16 cellular contexts compared by ENCODE assay signal in genomic region chr7:128742206-128742605, GRCh38. TPM values are rescaled to one million over a fixed set of nuclear protein-coding genes. Genes with fewer than 3 reads are reported as not detected.
DNase-seq lines count a peak whose midpoint lies in the region; ATAC-seq and TF ChIP-seq lines count a peak whose summit lies in the region.
"Had no signal": no experiment of that assay in that cellular context is flagged by ENCODE, and none has a peak within 500 bp of the region (broad histone marks: within the 10 kb centered on the region; RNA-seq: fewer than 3 reads in every experiment).

No MANE protein-coding gene starts in this region.

- POLR2A ChIA-PET in AG04449 (lab: Yijun Ruan, JAX), result interaction anchor here (5.1 to 6.2 kb wide), 2 partner anchors 13 to 90 kb away, joined by 39 to 74 read pairs; no protein-coding TSS in a partner anchor
- POLR2A ChIA-PET in activated CD4-positive, alpha-beta memory T cell treated with anti-CD3 and anti-CD28 coated beads for 36 hours (lab: Charles Lee), result no interaction called here

- no peaks in the 10 kb centered on the region for H3K79me1 ChIP-seq in mesenchymal stem cell (replicated peaks; ENCODE audit: low read length, poor library complexity, severe bottlenecking)

- H3K4me3 ChIP-seq in AG04449 (ENCODE audit: low read depth, low read length) (peak overlapping the region; percentile 20), brain microvascular endothelial cell (ENCODE audit: low read depth, low read length) (peak overlapping the region; percentile 98), mesenchymal stem cell (ENCODE audit: insufficient read depth in 1 of 2, low read depth in 1 of 2, low read length in 2 of 2) (peak overlapping the region in 1 of 2 experiments; percentile 97), testis (no peak overlapping the region)
- H3K4me3 ChIP-seq: esophagus squamous epithelium had no signal

- no peak overlapping the region for H3K18ac ChIP-seq in mesenchymal stem cell (ENCODE audit: low read depth in 1 of 2, low read length in 2 of 2)

- no peak overlapping the region for H2BK120ac ChIP-seq in mesenchymal stem cell (ENCODE audit: low read depth, low read length)

- H2AFZ ChIP-seq in mesenchymal stem cell (ENCODE audit: low read depth, low read length), result no peak overlapping the region

- H4K91ac ChIP-seq in mesenchymal stem cell (ENCODE audit: low read length), result no peak overlapping the region

- H3K27me3 Mint-ChIP-seq in HFFc6 (ENCODE audit: insufficient read depth), result peaks cover 20% of the 10 kb centered on the region
- no peaks in the 10 kb centered on the region for H3K27me3 Mint-ChIP-seq in activated CD4-positive, alpha-beta memory T cell treated with anti-CD3 and anti-CD28 coated beads for 36 hours

- peak overlapping the region; percentile 100 for H3K27ac Mint-ChIP-seq in HFFc6
- H3K27ac Mint-ChIP-seq in activated CD4-positive, alpha-beta memory T cell treated with anti-CD3 and anti-CD28 coated beads for 36 hours, result no peak overlapping the region

- H3K4me1 ChIP-seq in mesenchymal stem cell (ENCODE audit: control insufficient read depth, insufficient read depth, low read depth, low read length) (peaks cover 3% of the 10 kb centered on the region), testis (peaks cover 24% of the 10 kb centered on the region)

- TF ChIP-seq CTCF in AG04449 (IDR thresholded peaks at IDR 0.05; ENCODE audit: insufficient read depth, low read length, missing control alignments), result no peak
- no peak for TF ChIP-seq CTCF in HFFc6 (IDR thresholded peaks at IDR 0.05)
- no peak for TF ChIP-seq CTCF in brain microvascular endothelial cell (IDR thresholded peaks at IDR 0.05; ENCODE audit: low read depth, low read length, missing control alignments)
- TF ChIP-seq CTCF in testis (IDR thresholded peaks at IDR 0.05), result no peak

- peak overlapping the region; percentile 99 for H3K9ac ChIP-seq in mesenchymal stem cell (ENCODE audit: low read length)

- no peak overlapping the region for H2BK12ac ChIP-seq in mesenchymal stem cell (ENCODE audit: low read length in 2 of 2)

- peaks cover 72% of the 10 kb centered on the region for H3K4me1 Mint-ChIP-seq in HFFc6 (ENCODE audit: low read depth)
- peaks cover 56% of the 10 kb centered on the region for H3K4me1 Mint-ChIP-seq in activated CD4-positive, alpha-beta memory T cell treated with anti-CD3 and anti-CD28 coated beads for 36 hours (ENCODE audit: low read depth)

- H3K36me3 ChIP-seq in brain microvascular endothelial cell (replicated peaks) (peaks cover 11% of the 10 kb centered on the region), mesenchymal stem cell (ENCODE audit: control insufficient read depth in 1 of 2, insufficient read depth in 2 of 2, low read depth in 1 of 2, low read length in 2 of 2) (peaks cover 11 to 28% of the 10 kb centered on the region in 2 experiments), testis (ENCODE audit: low read depth, missing control alignments) (no peaks in the 10 kb centered on the region)
- H3K36me3 ChIP-seq: esophagus squamous epithelium had no signal

- peaks cover 57% of the 10 kb centered on the region for H3K36me3 Mint-ChIP-seq in HFFc6 (ENCODE audit: low read depth)
- peaks cover 8% of the 10 kb centered on the region for H3K36me3 Mint-ChIP-seq in activated CD4-positive, alpha-beta memory T cell treated with anti-CD3 and anti-CD28 coated beads for 36 hours

- CTCF ChIA-PET in AG04449 (lab: Yijun Ruan, JAX), result interaction anchor here (2.0 to 2.3 kb wide), 2 partner anchors 12 to 90 kb away, joined by 9 read pairs; no protein-coding TSS in a partner anchor
- CTCF ChIA-PET in activated CD4-positive, alpha-beta memory T cell treated with anti-CD3 and anti-CD28 coated beads for 36 hours (lab: Charles Lee), result interaction anchor here (1.3 kb wide), 1 partner anchor 10 kb away, joined by 3 read pairs; no protein-coding TSS in a partner anchor

- no peak overlapping the region for H2BK15ac ChIP-seq in mesenchymal stem cell (ENCODE audit: low read depth, poor library complexity, severe bottlenecking)

- no peak for ATAC-seq in GM19467 (IDR thresholded peaks at IDR 0.05; ENCODE audit: unreplicated experiment)
- ATAC-seq: left colon had no signal

- peak overlapping the region; percentile 99 for H3K4me3 Mint-ChIP-seq in HFFc6
- H3K4me3 Mint-ChIP-seq in activated CD4-positive, alpha-beta memory T cell treated with anti-CD3 and anti-CD28 coated beads for 36 hours, result no peak overlapping the region

- in situ Hi-C loops in brain microvascular endothelial cell (cut with HindIII; ENCODE audit: low pct_ligation_motif_present, low sequenced_read_pairs), result no loop called here

- H3K4me2 ChIP-seq in mesenchymal stem cell (ENCODE audit: low read length, poor library complexity, severe bottlenecking), result no peak overlapping the region

- H3K23ac ChIP-seq in mesenchymal stem cell (ENCODE audit: low read length in 2 of 2), result no peak overlapping the region

- no peak for TF ChIP-seq POLR2A in testis (IDR thresholded peaks at IDR 0.05)

- H3K9me3 ChIP-seq in mesenchymal stem cell (ENCODE audit: control insufficient read depth, low read length) (no peaks in the 10 kb centered on the region), testis (no peaks in the 10 kb centered on the region)
- H3K9me3 ChIP-seq: esophagus squamous epithelium had no signal

- no peaks in the 10 kb centered on the region for H3K27me3 ChIP-seq in brain microvascular endothelial cell (replicated peaks)
- no peaks in the 10 kb centered on the region for H3K27me3 ChIP-seq in mesenchymal stem cell (ENCODE audit: control insufficient read depth in 1 of 2, insufficient read depth in 1 of 2, low read length in 2 of 2)
- H3K27me3 ChIP-seq in testis, result no peaks in the 10 kb centered on the region
- H3K27me3 ChIP-seq: esophagus squamous epithelium had no signal

- no peak overlapping the region for H3K14ac ChIP-seq in mesenchymal stem cell (ENCODE audit: low read length in 2 of 2)

- H4K8ac ChIP-seq in mesenchymal stem cell (ENCODE audit: low read length), result no peak overlapping the region

- no peaks in the 10 kb centered on the region for H3K9me3 Mint-ChIP-seq in HFFc6
- no peaks in the 10 kb centered on the region for H3K9me3 Mint-ChIP-seq in activated CD4-positive, alpha-beta memory T cell treated with anti-CD3 and anti-CD28 coated beads for 36 hours

- DNase-seq in AG04449 (ENCODE audit: low read depth, low spot score) (no peak), HFFc6 (peak; percentile 82), brain microvascular endothelial cell (no peak), mesenchymal stem cell (peak; percentile 41), putamen (ENCODE audit: low spot score) (no peak), testis (no peak)
- DNase-seq in activated CD4-positive, alpha-beta memory T cell treated with anti-CD3 and anti-CD28 coated beads for 36 hours, result no peak
- DNase-seq: amygdala, C1 segment of cervical spinal cord, esophagus squamous epithelium, left colon, NCI-H1105, NCI-H774, posterior cingulate gyrus, SW 1271 had no signal

- H3K27ac ChIP-seq in brain microvascular endothelial cell (peak overlapping the region; percentile 47), mesenchymal stem cell (ENCODE audit: low read length, poor library complexity, severe bottlenecking) (no peak overlapping the region), testis (no peak overlapping the region)

- H3K4ac ChIP-seq in mesenchymal stem cell (ENCODE audit: low read depth in 1 of 2, low read length in 2 of 2), result no peak overlapping the region

- H2BK5ac ChIP-seq in mesenchymal stem cell (ENCODE audit: low read depth, low read length, poor library complexity, severe bottlenecking), result no peak overlapping the region

- no peak overlapping the region for H2AK5ac ChIP-seq in mesenchymal stem cell (ENCODE audit: low read length, severe bottlenecking)

- WGBS in mesenchymal stem cell, result 100% methylated on average over 1 of the region's 4 CpGs
- 51 to 73% methylated on average over 4 of the region's 4 CpGs for WGBS in testis, 2 donors

- intact Hi-C loops in activated CD4-positive, alpha-beta memory T cell treated with anti-CD3 and anti-CD28 coated beads for 36 hours (cut with micrococcal nuclease), result no loop called here
- intact Hi-C loops in testis (cut with DNase I; ENCODE audit: low total_unique reads), result no loop called here

RNA-seq across cellular contexts. Expression of gene CALU, which starts 3.0 kb away (rescaled TPM):
- 100 to 1,000 TPM; 821 to 941 (median 887) TPM for total RNA-seq in HFFc6 (2021; fragmentation: NEBNext Ultra II Directional; extraction: Animal tissue kit (Norgen Biotek cat#: 25700))
- 923 TPM for polyA plus RNA-seq in mesenchymal stem cell (2013, experiment 1 of 2)
- polyA plus RNA-seq in mesenchymal stem cell (2013, experiment 2 of 2), result 940 TPM
- total RNA-seq in activated CD4-positive, alpha-beta memory T cell treated with anti-CD3 and anti-CD28 coated beads for 36 hours, result 10 to 100 TPM; 43.2 to 44.2 TPM
- 10 to 100 TPM; 63.2 to 63.4 TPM for total RNA-seq in testis
- polyA plus RNA-seq in testis (ENCODE audit: insufficient read depth, low read depth, low replicate concordance), result 81.4 TPM

RNA-seq across cellular contexts. Expression of gene OPN1SW, which starts 33.4 kb away (rescaled TPM):
- total RNA-seq in HFFc6 (2021; fragmentation: NEBNext Ultra II Directional; extraction: Animal tissue kit (Norgen Biotek cat#: 25700)), result not detected
- polyA plus RNA-seq in mesenchymal stem cell (2013, experiment 1 of 2), result not detected
- polyA plus RNA-seq in mesenchymal stem cell (2013, experiment 2 of 2), result not detected
- not detected for total RNA-seq in activated CD4-positive, alpha-beta memory T cell treated with anti-CD3 and anti-CD28 coated beads for 36 hours
- total RNA-seq in testis, result not detected
- polyA plus RNA-seq in testis (ENCODE audit: insufficient read depth, low read depth, low replicate concordance), result not detected
- total RNA-seq: esophagus squamous epithelium, left colon had no signal

RNA-seq across cellular contexts. Expression of gene CCDC136, which starts 49.6 kb away (rescaled TPM):
- 10 to 100 TPM in 4 of 6 experiments, 1 to 10 TPM in 2; 7.4 to 16.5 (median 13.7) TPM for total RNA-seq in HFFc6 (2021; fragmentation: NEBNext Ultra II Directional; extraction: Animal tissue kit (Norgen Biotek cat#: 25700))
- 2.2 TPM for polyA plus RNA-seq in mesenchymal stem cell (2013, experiment 1 of 2)
- 1.4 TPM for polyA plus RNA-seq in mesenchymal stem cell (2013, experiment 2 of 2)
- 1 to 10 TPM; 8.8 to 8.9 TPM for total RNA-seq in activated CD4-positive, alpha-beta memory T cell treated with anti-CD3 and anti-CD28 coated beads for 36 hours
- 100 to 1,000 TPM; 265 to 553 TPM for total RNA-seq in testis
- 564 TPM for polyA plus RNA-seq in testis (ENCODE audit: insufficient read depth, low read depth, low replicate concordance)

Comparison
In these comparisons a context has a peak if more than half of its experiments do, and no peak if none do; other contexts are left out.
1. DNase-seq: peak in HFFc6 (single experiment) and mesenchymal stem cell (single experiment); none in AG04449 (single experiment), brain microvascular endothelial cell (single experiment), putamen (single experiment), activated CD4-positive, alpha-beta memory T cell treated with anti-CD3 and anti-CD28 coated beads for 36 hours (single experiment) and testis (single experiment).
2. H3K4me3 ChIP-seq: peak in AG04449 (single experiment) and brain microvascular endothelial cell (single experiment); none in testis (0 of 2).
3. RNA of gene CALU, which starts 3.0 kb away (total RNA-seq): 821 to 941 TPM in HFFc6; 63.2 to 63.4 TPM in testis and 43.2 to 44.2 TPM in activated CD4-positive, alpha-beta memory T cell treated with anti-CD3 and anti-CD28 coated beads for 36 hours; every median in the first group is over 10 times any median in the second.
4. RNA of gene CCDC136, which starts 49.6 kb away (total RNA-seq): 265 to 553 TPM in testis; 7.4 to 16.5 TPM in HFFc6 and 8.8 to 8.9 TPM in activated CD4-positive, alpha-beta memory T cell treated with anti-CD3 and anti-CD28 coated beads for 36 hours; every median in the first group is over 10 times any median in the second.